In the genomic region with DNA sequence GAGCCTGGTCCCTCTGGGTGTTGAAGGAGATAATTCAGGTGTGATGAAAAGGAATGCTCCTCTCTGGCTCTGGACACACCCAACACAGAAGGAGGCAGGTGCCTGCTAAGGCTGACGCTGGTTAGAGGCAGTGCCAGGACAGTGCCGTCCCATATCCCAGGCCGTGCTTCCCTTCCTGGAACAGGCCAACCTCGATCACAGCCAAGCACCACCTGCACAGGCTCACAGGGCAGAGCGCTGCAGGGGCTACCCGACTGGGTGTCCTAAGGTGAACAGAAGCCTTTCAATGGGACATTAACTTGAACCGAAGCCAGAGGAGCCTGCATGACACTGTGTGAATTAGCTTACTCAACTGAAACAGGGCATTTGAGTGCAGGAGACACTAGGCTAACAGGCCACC, we compare ENCODE assay signal across 1 cellular context.
TF ChIP-seq lines count a peak whose summit lies in the region.

No MANE protein-coding gene starts in this region.

TF ChIP-seq in H1, 55 proteins besides CTCF, POLR2A, EP300 and RAD21:
- no peak for TF ChIP-seq POLR2AphosphoS5 (IDR thresholded peaks at IDR 0.05; ENCODE audit: low read depth, low read length)
- TF ChIP-seq CHD7 (IDR thresholded peaks at IDR 0.05; ENCODE audit: insufficient replicate concordance, low read length): no peak
